In genomic region chr20:20003088-20003954, GRCh38 we compare ENCODE assay signal across 1 cellular context.
TF ChIP-seq lines count a peak whose summit lies in the region.

No MANE protein-coding gene starts in this region.

TF ChIP-seq in HepG2, 621 proteins besides CTCF, POLR2A, EP300 and RAD21 (continued from another document):
- 0 out of 2 replicates have a peak, but pooled peaks have one; percentile 2 for TF ChIP-seq GMEB2 (CRISPR knock-in tag; IDR thresholded peaks at IDR 0.05; ENCODE audit: low read depth)
- no peak for TF ChIP-seq XRCC5 (optimal IDR thresholded peaks at IDR 0.05; ENCODE audit: low read length)
- TF ChIP-seq ZBTB38 (CRISPR knock-in tag; IDR thresholded peaks at IDR 0.05), result peak; percentile 85
- TF ChIP-seq ZNF296 (CRISPR knock-in tag; conservative IDR thresholded peaks at IDR 0.05), result no peak
- peak; percentile 33; the same call in 1 of the 2 replicates for TF ChIP-seq CEBPB (IDR thresholded peaks at IDR 0.05; ENCODE audit: borderline replicate concordance, low read depth, low read length)
- 0 out of 2 replicates have a peak, but pooled peaks have one; percentile 3 for TF ChIP-seq ZBTB4 (CRISPR knock-in tag; IDR thresholded peaks at IDR 0.05; ENCODE audit: borderline replicate concordance)
- no peak for TF ChIP-seq ZNF24 (IDR thresholded peaks at IDR 0.05)
- TF ChIP-seq ZNF687 (CRISPR knock-in tag; IDR thresholded peaks at IDR 0.05), result peak; percentile 20; the same call in 1 of the 2 replicates
- TF ChIP-seq HIVEP1 (CRISPR knock-in tag; IDR thresholded peaks at IDR 0.05), result no peak
- TF ChIP-seq ZNF83 (CRISPR knock-in tag; IDR thresholded peaks at IDR 0.05; ENCODE audit: borderline replicate concordance), result 0 out of 2 replicates have a peak, but pooled peaks have one; percentile 18
- TF ChIP-seq ZNF562 (CRISPR knock-in tag; IDR thresholded peaks at IDR 0.05; ENCODE audit: borderline replicate concordance), result no peak
